In genomic region chr2:30252723-30253688, GRCh38 we compare ENCODE assay signal across 9 cellular contexts. TPM values are rescaled to one million over a fixed set of nuclear protein-coding genes. Genes with fewer than 3 reads are reported as not detected.
DNase-seq lines count a peak whose midpoint lies in the region; FAIRE-seq and TF ChIP-seq lines count a peak whose summit lies in the region.
"Had no signal": no experiment of that assay in that cellular context is flagged by ENCODE, and none has a peak within 500 bp of the region (broad histone marks: within the 10 kb centered on the region; RNA-seq: fewer than 3 reads in every experiment).

No MANE protein-coding gene starts in this region.

- no peak overlapping the region for H2AFZ ChIP-seq in fibroblast of lung (ENCODE audit: low read length)
- no peak overlapping the region for H2AFZ ChIP-seq in osteoblast (ENCODE audit: low read length)

- no peak for FAIRE-seq in GM12892 (lab: Jason Lieb, UNC)
- FAIRE-seq: TTC549 had no signal

- H3K9ac ChIP-seq in fibroblast of lung (ENCODE audit: insufficient read depth, low read length), result no peak overlapping the region

- DNase-seq in NCI-H82 (lab: John Stamatoyannopoulos, UW) (peak; percentile 29), NCI-H82 treated with DMSO at 0.1 percent for 48 hours (lab: John Stamatoyannopoulos, UW; ENCODE audit: unreplicated experiment) (no peak), fibroblast of lung (ENCODE audit: low read depth in 2 of 2) (peak; percentile 90 to 97), osteoblast (ENCODE audit: insufficient read length, low spot score, missing footprints) (peak; percentile 92), uterus (peak; percentile 73 to 77), NCI-H1930 (lab: John Stamatoyannopoulos, UW) (no peak), GM12892 (ENCODE audit: insufficient read length) (no peak)
- peak; percentile 47 for DNase-seq in activated CD8-positive, alpha-beta memory T cell treated with anti-CD3 and anti-CD28 coated beads, Interleukin-2, amount 50 U/mL, for 24 hours (ENCODE audit: extremely low read depth)

- intact Hi-C loops in uterus (cut with DNase I; ENCODE audit: low total_unique reads), result no loop called here

- H3K4me1 ChIP-seq in fibroblast of lung (ENCODE audit: control insufficient read depth, extremely low read depth, insufficient read depth, low read length) (peaks cover 26% of the 10 kb centered on the region), osteoblast (ENCODE audit: insufficient read depth, low read length) (peaks cover 14% of the 10 kb centered on the region), uterus (peaks cover 0 to 8% of the 10 kb centered on the region in 2 donors)

- H4K20me1 ChIP-seq in fibroblast of lung (ENCODE audit: control insufficient read depth, extremely low read depth, insufficient read depth, low read length), result no peaks in the 10 kb centered on the region
- peaks cover 13% of the 10 kb centered on the region for H4K20me1 ChIP-seq in osteoblast (ENCODE audit: insufficient read depth, low read length)

- H3K9me3 ChIP-seq in fibroblast of lung (ENCODE audit: control insufficient read depth, insufficient read depth, low read depth, low read length), result no peaks in the 10 kb centered on the region
- no peaks in the 10 kb centered on the region for H3K9me3 ChIP-seq in osteoblast (ENCODE audit: low read depth, low read length)
- H3K9me3 ChIP-seq in uterus, result no peaks in the 10 kb centered on the region

- no peak for TF ChIP-seq CTCF in fibroblast of lung (conservative IDR thresholded peaks at IDR 0.05 in 1 of 2, IDR thresholded peaks at IDR 0.05 in 1 of 2; ENCODE audit: low read depth in 1 of 2, low read length in 2 of 2)
- no peak for TF ChIP-seq CTCF in osteoblast (IDR thresholded peaks at IDR 0.05; ENCODE audit: extremely low read depth, low read depth, low read length)
- no peak for TF ChIP-seq CTCF in uterus (IDR thresholded peaks at IDR 0.05)

- TF ChIP-seq POLR2A in uterus (IDR thresholded peaks at IDR 0.05) (no peak), GM12892 (IDR thresholded peaks at IDR 0.05; ENCODE audit: low read depth, low read length) (no peak)

- peaks cover 55% of the 10 kb centered on the region for H3K79me2 ChIP-seq in fibroblast of lung (ENCODE audit: control insufficient read depth, insufficient read depth, low read length)
- H3K79me2 ChIP-seq in osteoblast (ENCODE audit: insufficient read depth, low read length), result peaks cover 28% of the 10 kb centered on the region

- H3K27ac ChIP-seq in fibroblast of lung (ENCODE audit: insufficient read depth, low read length), result peak overlapping the region; percentile 61
- peak overlapping the region; percentile 82 for H3K27ac ChIP-seq in osteoblast (ENCODE audit: low read depth, low read length)
- H3K27ac ChIP-seq in uterus, result peak overlapping the region; percentile 55 to 64

- H3K36me3 ChIP-seq in fibroblast of lung (ENCODE audit: control insufficient read depth, insufficient read depth, low read length) (peaks cover 11% of the 10 kb centered on the region), osteoblast (ENCODE audit: insufficient read depth, low read length) (peaks cover 15% of the 10 kb centered on the region), uterus (no peaks in the 10 kb centered on the region)

- no peaks in the 10 kb centered on the region for H3K27me3 ChIP-seq in fibroblast of lung (ENCODE audit: control insufficient read depth, insufficient read depth, low read length)
- no peaks in the 10 kb centered on the region for H3K27me3 ChIP-seq in osteoblast (ENCODE audit: insufficient read depth, low read length)
- H3K27me3 ChIP-seq in uterus, result no peaks in the 10 kb centered on the region

- H3K4me3 ChIP-seq in fibroblast of lung (replicated peaks in 1 of 4; ENCODE audit: control extremely low read depth in 1 of 4, insufficient read depth in 1 of 4, low read depth in 3 of 4, low read length in 4 of 4), result peak overlapping the region in 1 of 4 experiments; percentile 14
- H3K4me3 ChIP-seq in osteoblast (ENCODE audit: insufficient read depth, low read length), result no peak overlapping the region
- no peak overlapping the region for H3K4me3 ChIP-seq in uterus

- H3K4me2 ChIP-seq in fibroblast of lung (ENCODE audit: extremely low read depth, insufficient read depth, low read length) (peak overlapping the region; percentile 6), osteoblast (ENCODE audit: insufficient read depth, low read length) (peak overlapping the region; percentile 44)

RNA-seq across cellular contexts. Expression of gene LBH, which starts 21.7 kb away (rescaled TPM):
- total RNA-seq in fibroblast of lung, result 351 and 926 TPM in 2 replicates
- polyA plus RNA-seq in fibroblast of lung, result 320 and 604 TPM in 2 replicates
- 201 and 407 TPM in 2 replicates for polyA plus RNA-seq in fibroblast of lung (2012)
- 396 and 765 TPM in 2 replicates for polyA minus RNA-seq in fibroblast of lung (ENCODE audit: low replicate concordance)
- total RNA-seq in osteoblast, result 270 and 272 TPM in 2 replicates
- total RNA-seq in uterus, result 10 to 100 TPM; 30.7 to 94.3 (median 64.5) TPM
- 18.2 TPM for polyA plus RNA-seq in GM12892 (2012; ENCODE audit: missing spikeins)

Comparison
In these comparisons a context has a peak if more than half of its experiments do, and no peak if none do; other contexts are left out.
1. DNase-seq: peak in NCI-H82 (single experiment), activated CD8-positive, alpha-beta memory T cell treated with anti-CD3 and anti-CD28 coated beads, Interleukin-2, amount 50 U/mL, for 24 hours (single experiment), fibroblast of lung (2 of 2), osteoblast (single experiment) and uterus (2 of 2); none in NCI-H82 treated with DMSO at 0.1 percent for 48 hours (single experiment), NCI-H1930 (0 of 2) and GM12892 (single experiment).
2. Peak in every context shown above with its lines, with median percentiles within 50 percentile points of each other: H3K27ac ChIP-seq.